ENCODE assay signal across 19 cellular contexts in the genomic region with DNA sequence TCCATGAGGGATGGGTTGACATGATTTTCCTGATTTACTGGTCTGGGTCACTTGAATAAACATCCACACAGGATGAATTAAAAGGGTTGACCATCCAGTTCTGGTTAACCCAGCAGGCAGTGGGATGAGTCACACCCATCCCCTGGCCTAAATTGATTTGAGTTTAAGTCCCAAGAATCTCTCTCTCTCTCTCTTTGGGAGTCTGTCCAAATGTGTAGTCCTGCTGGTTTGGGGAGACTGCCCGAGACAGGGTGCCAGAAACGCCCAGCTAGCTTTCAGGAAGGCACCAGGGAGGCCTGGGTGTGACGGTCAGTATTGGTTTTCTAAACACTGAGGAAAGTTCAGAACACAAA. TPM values are rescaled to one million over a fixed set of nuclear protein-coding genes. Genes with fewer than 3 reads are reported as not detected.
A peak's percentile ranks its signal among the peaks of the same experiment; 100 is the strongest.
DNase-seq lines count a peak whose midpoint lies in the region; ATAC-seq, FAIRE-seq and TF ChIP-seq lines count a peak whose summit lies in the region.
"Had no signal": no experiment of that assay in that cellular context is flagged by ENCODE, and none has a peak within 500 bp of the region (broad histone marks: within the 10 kb centered on the region; RNA-seq: fewer than 3 reads in every experiment).

No MANE protein-coding gene starts in this region.

- intact Hi-C loops in PC-9 (cut with micrococcal nuclease; ENCODE audit: unreplicated experiment): loop anchor here (1.0 to 2.0 kb wide), 3 partner anchors 38 to 70 kb away; no protein-coding TSS in a partner anchor
- intact Hi-C loops in left lung (cut with DNase I): no loop called here

- H3K79me1 ChIP-seq in H1 (ENCODE audit: low read depth, low read length): no peaks in the 10 kb centered on the region

- peaks cover 10% of the 10 kb centered on the region for H3K27me3 Mint-ChIP-seq in neural progenitor cell (ENCODE audit: insufficient read depth, low read depth)

- H3K18ac ChIP-seq in H1 (ENCODE audit: extremely low read depth, low read length): peak overlapping the region; percentile 98

- DNase-seq in GM18507 (ENCODE audit: extremely low spot score, insufficient read length, low read depth): no peak
- DNase-seq in PC-9: peak; percentile 63 to 99
- no peak for DNase-seq in H1 (ENCODE audit: low read depth in 1 of 2, low spot score in 2 of 2)
- no peak for DNase-seq in neural progenitor cell (ENCODE audit: low spot score)
- no peak for DNase-seq in activated CD4-positive, alpha-beta T cell treated with anti-CD3 and anti-CD28 coated beads, Interleukin-2, amount 50 U/mL, for 48 hours
- DNase-seq in NCI-H1105 (lab: John Stamatoyannopoulos, UW): no peak
- DNase-seq in left lung: no peak
- no peak for DNase-seq in UCSD-AML1 (lab: John Stamatoyannopoulos, UW; ENCODE audit: unreplicated experiment)
- DNase-seq: activated gamma-delta T cell treated with Interleukin-2 at 50 U/mL for 16 hours; BE2C; central memory CD4-positive, alpha-beta T cell; hippocampal formation; left ventricle myocardium inferior; NCI-H1694 treated with DMSO at 0.1 percent for 48 hours; NCI-H69; nephron progenitor cell; stimulated activated CD4-positive, alpha-beta T cell treated with anti-CD3 and anti-CD28 coated beads, Interleukin-2, amount 100 ng/mL, for 48 hours; upper lobe of right lung had no signal

- no peak for TF ChIP-seq EP300 in H1 (IDR thresholded peaks at IDR 0.05; ENCODE audit: borderline replicate concordance in 1 of 2, low read depth in 2 of 2, low read length in 2 of 2)

- H3K4me3 ChIP-seq in PC-9 (no peak overlapping the region), H1 (ENCODE audit: extremely low read depth in 1 of 4, insufficient read depth in 2 of 4, low read depth in 3 of 4, low read length in 4 of 4) (no peak overlapping the region), neural progenitor cell (no peak overlapping the region), left lung (no peak overlapping the region)
- H3K4me3 ChIP-seq: left ventricle myocardium inferior, upper lobe of right lung had no signal

- peak overlapping the region; percentile 54; the same call in 1 of the 2 replicates for H2AK5ac ChIP-seq in H1 (ENCODE audit: low read depth, low read length)

- H2BK20ac ChIP-seq in H1 (ENCODE audit: low read length): peak overlapping the region; percentile 100

- H3K56ac ChIP-seq in H1 (replicated peaks; ENCODE audit: insufficient read length, low read depth, low read length): peak overlapping the region; percentile 49

- H3F3A ChIP-seq in PC-9 (ENCODE audit: insufficient read depth, low read depth) (peaks cover 35% of the 10 kb centered on the region), neural progenitor cell (ENCODE audit: low read depth) (no peaks in the 10 kb centered on the region)

- H3K27ac ChIP-seq in PC-9: peak overlapping the region; percentile 25
- no peak overlapping the region for H3K27ac ChIP-seq in H1 (ENCODE audit: low read depth, low read length)
- no peak overlapping the region for H3K27ac ChIP-seq in neural progenitor cell
- H3K27ac ChIP-seq in left lung: no peak overlapping the region
- H3K27ac ChIP-seq: left ventricle myocardium inferior, upper lobe of right lung had no signal

- peak overlapping the region; percentile 29 for H4K5ac ChIP-seq in H1 (ENCODE audit: insufficient read length, low read depth, low read length)

- TF ChIP-seq POLR2A in H1 (IDR thresholded peaks at IDR 0.05; ENCODE audit: control extremely low read depth in 1 of 2, low read depth in 2 of 2, low read length in 2 of 2): no peak

- H3K4me3 Mint-ChIP-seq in neural progenitor cell: no peak overlapping the region
- H3K4me3 Mint-ChIP-seq: nephron progenitor cell had no signal

- H4K91ac ChIP-seq in H1 (replicated peaks; ENCODE audit: insufficient read length, low read length): peak overlapping the region; percentile 99

- peak overlapping the region; percentile 100 for H3K4ac ChIP-seq in H1 (replicated peaks; ENCODE audit: insufficient read length, low read depth, low read length)

- H3K27ac Mint-ChIP-seq in neural progenitor cell: peak overlapping the region; percentile 11
- H3K27ac Mint-ChIP-seq: nephron progenitor cell had no signal

- TF ChIP-seq CTCF in PC-9 (conservative IDR thresholded peaks at IDR 0.05) (no peak), H1 (IDR thresholded peaks at IDR 0.05; ENCODE audit: control extremely low read depth in 1 of 3, insufficient read depth in 1 of 3, low read depth in 1 of 3, low read length in 3 of 3) (no peak), neural progenitor cell (IDR thresholded peaks at IDR 0.05) (no peak), left lung (IDR thresholded peaks at IDR 0.05) (no peak)

- H2AFZ ChIP-seq in PC-9: no peak overlapping the region; the same call in 1 of the 2 replicates
- no peak overlapping the region for H2AFZ ChIP-seq in H1 (ENCODE audit: low read length)
- no peak overlapping the region for H2AFZ ChIP-seq in neural progenitor cell (replicated peaks)

- H3K79me2 ChIP-seq in PC-9 (ENCODE audit: low read depth): no peaks in the 10 kb centered on the region
- H3K79me2 ChIP-seq in H1 (ENCODE audit: control insufficient read depth in 1 of 2, insufficient read depth in 2 of 2, low read length in 2 of 2): no peaks in the 10 kb centered on the region
- no peaks in the 10 kb centered on the region for H3K79me2 ChIP-seq in neural progenitor cell (ENCODE audit: low read depth)

- H4K8ac ChIP-seq in H1 (ENCODE audit: extremely low read depth, insufficient read depth, low read length): no peak overlapping the region

- H3K9me3 ChIP-seq in PC-9 (ENCODE audit: insufficient read depth, low read depth): no peaks in the 10 kb centered on the region
- H3K9me3 ChIP-seq in H1 (ENCODE audit: insufficient read depth in 2 of 2, low read depth in 1 of 2, low read length in 1 of 2): no peaks in the 10 kb centered on the region
- H3K9me3 ChIP-seq in neural progenitor cell (ENCODE audit: low read depth): no peaks in the 10 kb centered on the region
- H3K9me3 ChIP-seq in left lung: no peaks in the 10 kb centered on the region
- H3K9me3 ChIP-seq: BE2C, left ventricle myocardium inferior, upper lobe of right lung had no signal

- CTCF ChIA-PET in PC-9 (lab: Charles Lee) (no interaction called here), H1 (lab: Charles Lee; ENCODE audit: partially characterized antibody) (interaction anchor here (1.4 to 11.8 kb wide), 5 partner anchors 10 to 109 kb away, joined by 3 to 112 read pairs (median 4); no protein-coding TSS in a partner anchor)

- no peak overlapping the region for H3K23ac ChIP-seq in H1 (ENCODE audit: insufficient read length)

- POLR2A ChIA-PET in PC-9 (lab: Charles Lee; ENCODE audit: unreplicated experiment): no interaction called here
- POLR2A ChIA-PET in H1 (lab: Charles Lee; ENCODE audit: partially characterized antibody): interaction anchor here (0.8 kb wide), 1 partner anchor 62 kb away, joined by 3 read pairs; no protein-coding TSS in a partner anchor

- no peaks in the 10 kb centered on the region for H3K36me3 Mint-ChIP-seq in neural progenitor cell

- H3K14ac ChIP-seq in H1 (ENCODE audit: insufficient read length): no peak overlapping the region

- ATAC-seq in left lung: no peak
- ATAC-seq: upper lobe of right lung had no signal

- H3K4me1 ChIP-seq in PC-9 (replicated peaks; ENCODE audit: insufficient read depth): peaks cover 43% of the 10 kb centered on the region
- peaks cover 10 to 22% (median 19%) of the 10 kb centered on the region in 4 experiments for H3K4me1 ChIP-seq in H1 (replicated peaks in 1 of 4; ENCODE audit: control insufficient read depth in 3 of 4, insufficient read depth in 4 of 4, low read length in 3 of 4)
- peaks cover 14% of the 10 kb centered on the region for H3K4me1 ChIP-seq in neural progenitor cell
- H3K4me1 ChIP-seq in left lung: no peaks in the 10 kb centered on the region
- H3K4me1 ChIP-seq: BE2C, upper lobe of right lung had no signal

- H3K4me2 ChIP-seq in PC-9 (peak overlapping the region; percentile 67), H1 (ENCODE audit: insufficient read depth in 1 of 2, low read depth in 2 of 2, low read length in 2 of 2) (peak overlapping the region; percentile 30 to 36; a peak in 3 of 4 replicates), neural progenitor cell (no peak overlapping the region)

- peak overlapping the region; percentile 94; the same call in 1 of the 2 replicates for H2BK5ac ChIP-seq in H1 (ENCODE audit: low read depth, low read length)

- BruUV-seq in PC-9 (replicated peaks; lab: Mats Ljungman, UMichigan): no TSS peak

- no peak overlapping the region for H2BK15ac ChIP-seq in H1 (ENCODE audit: low read length)

- peaks cover 5% of the 10 kb centered on the region for H3K9me3 Mint-ChIP-seq in neural progenitor cell

- H3K23me2 ChIP-seq in H1 (ENCODE audit: low read depth, low read length): no peaks in the 10 kb centered on the region

- peaks cover 16% of the 10 kb centered on the region for H3K4me1 Mint-ChIP-seq in neural progenitor cell

- no peaks in the 10 kb centered on the region for H3K9me2 ChIP-seq in PC-9 (ENCODE audit: insufficient read depth)

- H3K27me3 ChIP-seq in PC-9 (ENCODE audit: insufficient read depth, low read depth) (no peaks in the 10 kb centered on the region), H1 (replicated peaks in 1 of 4; ENCODE audit: control insufficient read depth in 3 of 4, extremely low read depth in 1 of 4, insufficient read depth in 3 of 4, low read length in 3 of 4) (0 out of 7 replicates have a peak, but pooled peaks cover 0 to 4% (median 0%) of the 10 kb centered on the region in 4 experiments), neural progenitor cell (no peaks in the 10 kb centered on the region), left lung (peaks cover 0 to 4% of the 10 kb centered on the region in 2 donors)
- H3K27me3 ChIP-seq: upper lobe of right lung had no signal

- H2BK12ac ChIP-seq in H1 (ENCODE audit: low read depth, low read length): peak overlapping the region; percentile 40; the same call in 1 of the 2 replicates

- FAIRE-seq in GM18507 (lab: Jason Lieb, UNC) (peak; percentile 9), H1 (lab: Jason Lieb, UNC) (no peak)
- FAIRE-seq: endothelial cell of umbilical vein had no signal

- H4K20me1 ChIP-seq in PC-9 (ENCODE audit: insufficient read depth) (no peaks in the 10 kb centered on the region), H1 (replicated peaks in 1 of 2; ENCODE audit: control insufficient read depth in 1 of 2, insufficient read depth in 2 of 2, low read length in 2 of 2) (no peaks in the 10 kb centered on the region), neural progenitor cell (ENCODE audit: low read depth) (no peaks in the 10 kb centered on the region)

- H3K36me3 ChIP-seq in PC-9 (ENCODE audit: low read depth) (no peaks in the 10 kb centered on the region), H1 (ENCODE audit: control insufficient read depth in 2 of 4, insufficient read depth in 4 of 4, low read length in 3 of 4) (no peaks in the 10 kb centered on the region), neural progenitor cell (no peaks in the 10 kb centered on the region), left lung (no peaks in the 10 kb centered on the region)
- H3K36me3 ChIP-seq: BE2C, left ventricle myocardium inferior, upper lobe of right lung had no signal

- WGBS in H1 (ENCODE audit: extremely low coverage in 1 of 2, insufficient coverage in 1 of 2, insufficient read length in 1 of 2, insufficient replicate concordance in 2 of 2, low coverage in 1 of 2, low lambda C conversion rate in 2 of 2, missing lambda C conversion rate in 1 of 2), 2 experiments: 58% methylated on average over 3 of the region's 3 CpGs; no CpG with 5 or more reads in 1 of the 2 experiments

- H3K9ac ChIP-seq in H1 (replicated peaks in 1 of 4; ENCODE audit: extremely low read depth in 1 of 4, low read depth in 3 of 4, low read length in 3 of 4) (no peak overlapping the region), neural progenitor cell (no peak overlapping the region)

- TF ChIP-seq RAD21 in H1 (IDR thresholded peaks at IDR 0.05 in 1 of 2, conservative IDR thresholded peaks at IDR 0.05 in 1 of 2; ENCODE audit: low read depth in 2 of 2, low read length in 2 of 2): no peak

- H2BK120ac ChIP-seq in H1 (replicated peaks; ENCODE audit: low read depth, low read length): peak overlapping the region; percentile 94

RNA-seq across cellular contexts. Expression of gene SCPEP1, which starts 38.8 kb away (rescaled TPM):
- total RNA-seq in PC-9 (2021) (17.4 and 19.4 TPM in 2 replicates), neural progenitor cell (ENCODE audit: low replicate concordance) (28.7 and 39.5 TPM in 2 replicates), left lung (100 to 1,000 TPM; 117 to 120 TPM)
- total RNA-seq in H1 (2021; fragmentation: NEBNext Ultra II Directional; extraction: Animal tissue kit (Norgen Biotek cat#: 25700)): 48.8 and 52.6 TPM in 2 replicates
- 26.8 and 30.7 TPM in 2 replicates for polyA plus RNA-seq in H1 (2011; rRNA removed)
- 37.0 TPM for polyA plus RNA-seq in H1 (2011; cell fraction: cytosol; rRNA removed)
- 39.2 TPM for polyA plus RNA-seq in H1 (2011; cell fraction: nucleus; rRNA removed)
- 51.8 to 53.7 TPM (median 53.1 TPM) in 4 replicates for polyA plus RNA-seq in H1 (2012, experiment 1 of 2)
- polyA plus RNA-seq in H1 (2012, experiment 2 of 2): 19.9 TPM
- 71.5 TPM for polyA plus RNA-seq in H1 (2013, experiment 1 of 2)
- 70.7 TPM for polyA plus RNA-seq in H1 (2013, experiment 2 of 2)
- polyA minus RNA-seq in H1 (2011; rRNA and poly(A)+ RNA removed): 16.4 and 16.6 TPM in 2 replicates
- polyA minus RNA-seq in H1 (2011; cell fraction: cytosol; rRNA and poly(A)+ RNA removed): 21.4 TPM
- 17.1 TPM for polyA minus RNA-seq in H1 (2011; cell fraction: nucleus; rRNA and poly(A)+ RNA removed)

RNA-seq across cellular contexts. Expression of gene COIL, which starts 55.9 kb away (rescaled TPM):
- total RNA-seq in PC-9 (2021) (14.0 and 19.0 TPM in 2 replicates), neural progenitor cell (ENCODE audit: low replicate concordance) (25.4 and 40.0 TPM in 2 replicates), left lung (10 to 100 TPM; 10.9 to 12.3 TPM)
- total RNA-seq in H1 (2021; fragmentation: NEBNext Ultra II Directional; extraction: Animal tissue kit (Norgen Biotek cat#: 25700)): 21.3 and 23.6 TPM in 2 replicates
- 3.1 and 5.2 TPM in 2 replicates for polyA plus RNA-seq in H1 (2011; rRNA removed)
- polyA plus RNA-seq in H1 (2011; cell fraction: cytosol; rRNA removed): 7.3 TPM
- 2.5 TPM for polyA plus RNA-seq in H1 (2011; cell fraction: nucleus; rRNA removed)
- 13.2 to 16.5 TPM (median 13.9 TPM) in 4 replicates for polyA plus RNA-seq in H1 (2012, experiment 1 of 2)
- polyA plus RNA-seq in H1 (2012, experiment 2 of 2): 2.0 TPM
- polyA plus RNA-seq in H1 (2013, experiment 1 of 2): 19.4 TPM
- 18.7 TPM for polyA plus RNA-seq in H1 (2013, experiment 2 of 2)
- polyA minus RNA-seq in H1 (2011; rRNA and poly(A)+ RNA removed): 5.0 and 6.5 TPM in 2 replicates
- 4.5 TPM for polyA minus RNA-seq in H1 (2011; cell fraction: cytosol; rRNA and poly(A)+ RNA removed)
- polyA minus RNA-seq in H1 (2011; cell fraction: nucleus; rRNA and poly(A)+ RNA removed): 7.6 TPM

Comparison
In these comparisons a context has a peak if more than half of its experiments do, and no peak if none do; other contexts are left out.
1. DNase-seq: peak in PC-9 (2 of 2); none in GM18507 (single experiment), H1 (0 of 2), neural progenitor cell (single experiment), activated CD4-positive, alpha-beta T cell treated with anti-CD3 and anti-CD28 coated beads, Interleukin-2, amount 50 U/mL, for 48 hours (0 of 2), NCI-H1105 (single experiment), left lung (0 of 2) and UCSD-AML1 (single experiment).